ENCODE assay signal across 19 cellular contexts in the genomic region with DNA sequence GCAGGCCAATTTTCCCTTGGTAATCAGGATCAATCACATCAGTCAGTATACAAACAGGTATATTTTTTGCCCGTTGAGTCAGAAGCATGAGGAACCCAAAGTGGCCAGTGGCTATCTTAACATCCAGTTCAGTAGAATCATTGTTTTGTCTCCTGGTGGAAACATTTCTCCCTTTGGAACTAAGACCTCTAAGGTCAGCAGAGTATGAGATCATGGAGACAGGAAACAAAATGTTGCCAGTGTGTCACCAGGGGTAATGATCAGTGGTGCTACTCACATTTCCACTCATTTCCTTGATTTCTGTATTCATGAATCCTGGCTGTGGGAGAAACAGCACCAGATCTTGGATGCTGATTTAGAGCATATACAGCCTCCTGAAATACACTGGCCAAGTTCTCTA.
A peak's percentile ranks its signal among the peaks of the same experiment; 100 is the strongest.
DNase-seq lines count a peak whose midpoint lies in the region; FAIRE-seq and TF ChIP-seq lines count a peak whose summit lies in the region.
"Had no signal": no experiment of that assay in that cellular context is flagged by ENCODE, and none has a peak within 500 bp of the region (broad histone marks: within the 10 kb centered on the region; RNA-seq: fewer than 3 reads in every experiment).

No MANE protein-coding gene starts in this region.

- FAIRE-seq in RCC 7860 (lab: Jason Lieb, UNC), result no peak
- FAIRE-seq: GM12878, GM18507, HepG2 had no signal

- peaks cover 4% of the 10 kb centered on the region for H3K36me3 Mint-ChIP-seq in neural crest cell (ENCODE audit: low read depth)
- H3K36me3 Mint-ChIP-seq: CD8-positive, alpha-beta T cell had no signal

- H3K9me3 Mint-ChIP-seq in neural crest cell, result peaks cover 10% of the 10 kb centered on the region

- no peaks in the 10 kb centered on the region for H3K27me3 Mint-ChIP-seq in neural crest cell (ENCODE audit: low read depth)

- H3K27ac Mint-ChIP-seq in neural crest cell (ENCODE audit: unreplicated experiment), result peak overlapping the region; percentile 68
- H3K27ac Mint-ChIP-seq: CD8-positive, alpha-beta T cell had no signal

- intact Hi-C loops in head of caudate nucleus (cut with DNase I), result no loop called here

- DNase-seq in EL (peak; percentile 11), RCC 7860 (ENCODE audit: low spot score) (peak; percentile 13), fibroblast of mammary gland (ENCODE audit: low read depth) (peak; percentile 38), neural crest cell (ENCODE audit: low read depth, low spot score) (no peak), NCI-H2196 (lab: John Stamatoyannopoulos, UW; ENCODE audit: unreplicated experiment) (no peak), head of caudate nucleus (no peak), CD1c-positive myeloid dendritic cell (ENCODE audit: extremely low spot score) (no peak)
- DNase-seq in activated CD4-positive, alpha-beta T cell treated with anti-CD3 and anti-CD28 coated beads, Interleukin-2, amount 50 U/mL, for 1 hour, result no peak
- DNase-seq: CD8-positive, alpha-beta T cell; DMS79 treated with DMSO at 0.1 percent for 48 hours; GDM1; MG63; NCI-H1092 treated with DMSO at 0.1 percent for 48 hours; NCI-H226; NCI-H524 treated with DMSO at 0.1 percent for 48 hours; SHP77 treated with DMSO at 0.1 percent for 48 hours had no signal

- no peak for TF ChIP-seq CTCF in fibroblast of mammary gland (conservative IDR thresholded peaks at IDR 0.05; ENCODE audit: control insufficient read depth, insufficient read depth, low read depth, low read length)
- TF ChIP-seq CTCF in neural crest cell (conservative IDR thresholded peaks at IDR 0.05), result no peak

- H3K4me3 Mint-ChIP-seq in neural crest cell, result no peak overlapping the region
- H3K4me3 Mint-ChIP-seq: CD8-positive, alpha-beta T cell had no signal

- no peak overlapping the region for H3K4me3 ChIP-seq in fibroblast of mammary gland (ENCODE audit: control insufficient read depth, low read depth, low read length)
- H3K4me3 ChIP-seq: GM12878, MG63 had no signal

- H3K4me1 Mint-ChIP-seq in neural crest cell, result peaks cover 20% of the 10 kb centered on the region

Comparison
In these comparisons a context has a peak if more than half of its experiments do, and no peak if none do; other contexts are left out.
1. DNase-seq: peak in EL (single experiment), RCC 7860 (single experiment) and fibroblast of mammary gland (single experiment); none in neural crest cell (single experiment), NCI-H2196 (single experiment), activated CD4-positive, alpha-beta T cell treated with anti-CD3 and anti-CD28 coated beads, Interleukin-2, amount 50 U/mL, for 1 hour (single experiment), head of caudate nucleus (0 of 42) and CD1c-positive myeloid dendritic cell (single experiment).